In genomic region chr2:7837232-7837760, GRCh38 we compare ENCODE assay signal across 15 cellular contexts.
DNase-seq lines count a peak whose midpoint lies in the region; ATAC-seq and TF ChIP-seq lines count a peak whose summit lies in the region.
"Had no signal": no experiment of that assay in that cellular context is flagged by ENCODE, and none has a peak within 500 bp of the region (broad histone marks: within the 10 kb centered on the region; RNA-seq: fewer than 3 reads in every experiment).

No MANE protein-coding gene starts in this region.

- TF ChIP-seq CTCF in left lung (IDR thresholded peaks at IDR 0.05) = no peak
- no peak for TF ChIP-seq CTCF in body of pancreas (IDR thresholded peaks at IDR 0.05)

- H3K4me3 ChIP-seq in left lung (no peak overlapping the region), body of pancreas (no peak overlapping the region)
- H3K4me3 ChIP-seq: BLaER1, GM12878 had no signal

- peaks cover 14% of the 10 kb centered on the region for H3K9me3 Mint-ChIP-seq in activated CD4-positive, alpha-beta T cell treated with anti-CD3 and anti-CD28 coated beads, Interleukin-2, amount 10 ng/mL, durations not matched to agents 24 days and 14 days

- H3K27me3 ChIP-seq in left lung (no peaks in the 10 kb centered on the region), body of pancreas (no peaks in the 10 kb centered on the region)
- H3K27me3 ChIP-seq: BLaER1 had no signal

- peak; percentile 43 for DNase-seq in activated CD4-positive, alpha-beta T cell treated with anti-CD3 and anti-CD28 coated beads, Interleukin-2, amount 10 ng/mL, durations not matched to agents 24 days and 14 days
- DNase-seq in activated CD4-positive, alpha-beta T cell treated with anti-CD3 and anti-CD28 coated beads for 1 hour = no peak
- DNase-seq in KBM-7 (peak; percentile 20), RPMI7951 (ENCODE audit: low read depth) (peak; percentile 42), left lung (no peak), body of pancreas (no peak), NCI-H1417 (lab: John Stamatoyannopoulos, UW) (no peak), NCI-H748 (lab: John Stamatoyannopoulos, UW; ENCODE audit: unreplicated experiment) (no peak)
- DNase-seq: GOT3, NCI-H1436 treated with DMSO at 0.1 percent for 48 hours, NCI-H2081 had no signal

- H3K27ac Mint-ChIP-seq in activated CD4-positive, alpha-beta T cell treated with anti-CD3 and anti-CD28 coated beads, Interleukin-2, amount 10 ng/mL, durations not matched to agents 24 days and 14 days = no peak overlapping the region
- H3K27ac Mint-ChIP-seq: T-helper 2 cell treated with Interferon-gamma antibody and Interleukin-4, amounts not matched to agents 5 μg/mL and 100 μg/mL, for 36 hours had no signal

- H3K36me3 Mint-ChIP-seq in activated CD4-positive, alpha-beta T cell treated with anti-CD3 and anti-CD28 coated beads, Interleukin-2, amount 10 ng/mL, durations not matched to agents 24 days and 14 days (ENCODE audit: low read depth) = peaks cover 3% of the 10 kb centered on the region

- no peaks in the 10 kb centered on the region for H3K9me3 ChIP-seq in left lung
- no peaks in the 10 kb centered on the region for H3K9me3 ChIP-seq in body of pancreas

- 30 to 61% methylated on average over 2 of the region's 2 CpGs for WGBS in body of pancreas, 2 donors

- H3K36me3 ChIP-seq in left lung = no peaks in the 10 kb centered on the region
- H3K36me3 ChIP-seq in body of pancreas (replicated peaks in 1 of 2; ENCODE audit: insufficient read depth in 1 of 2, low read depth in 2 of 2) = no peaks in the 10 kb centered on the region
- H3K36me3 ChIP-seq: BLaER1 had no signal

- H3K4me3 Mint-ChIP-seq in activated CD4-positive, alpha-beta T cell treated with anti-CD3 and anti-CD28 coated beads, Interleukin-2, amount 10 ng/mL, durations not matched to agents 24 days and 14 days = no peak overlapping the region
- H3K4me3 Mint-ChIP-seq: T-helper 2 cell treated with Interferon-gamma antibody and Interleukin-4, amounts not matched to agents 5 μg/mL and 100 μg/mL, for 36 hours had no signal

- peaks cover 17% of the 10 kb centered on the region for H3K4me1 Mint-ChIP-seq in activated CD4-positive, alpha-beta T cell treated with anti-CD3 and anti-CD28 coated beads, Interleukin-2, amount 10 ng/mL, durations not matched to agents 24 days and 14 days

- H3K27ac ChIP-seq in left lung (no peak overlapping the region), body of pancreas (no peak overlapping the region)
- H3K27ac ChIP-seq: BLaER1 had no signal

- intact Hi-C loops in activated CD4-positive, alpha-beta T cell treated with anti-CD3 and anti-CD28 coated beads, Interleukin-2, amount 10 ng/mL, durations not matched to agents 24 days and 14 days (cut with micrococcal nuclease) = no loop called here
- intact Hi-C loops in left lung (cut with DNase I) = no loop called here
- intact Hi-C loops in body of pancreas (cut with DNase I) = no loop called here

- peaks cover 0 to 7% of the 10 kb centered on the region in 2 donors for H3K4me1 ChIP-seq in left lung
- no peaks in the 10 kb centered on the region for H3K4me1 ChIP-seq in body of pancreas

- no peak for TF ChIP-seq POLR2A in body of pancreas (IDR thresholded peaks at IDR 0.05)

- ATAC-seq in left lung = peak; percentile 56
- ATAC-seq in body of pancreas = no peak
- ATAC-seq: GM12878, Right ventricle myocardium inferior had no signal

- no peaks in the 10 kb centered on the region for H3K27me3 Mint-ChIP-seq in activated CD4-positive, alpha-beta T cell treated with anti-CD3 and anti-CD28 coated beads, Interleukin-2, amount 10 ng/mL, durations not matched to agents 24 days and 14 days

- in situ Hi-C loops in KBM-7 (cut with MboI; ENCODE audit: low pct_unique_long_range_greater_than_20kb, low sequenced_read_pairs) = no loop called here

Comparison
In these comparisons a context has a peak if more than half of its experiments do, and no peak if none do; other contexts are left out.
1. DNase-seq: peak in activated CD4-positive, alpha-beta T cell treated with anti-CD3 and anti-CD28 coated beads, Interleukin-2, amount 10 ng/mL, durations not matched to agents 24 days and 14 days (single experiment), KBM-7 (single experiment) and RPMI7951 (single experiment); none in activated CD4-positive, alpha-beta T cell treated with anti-CD3 and anti-CD28 coated beads for 1 hour (single experiment), left lung (0 of 2), body of pancreas (0 of 4), NCI-H1417 (0 of 3) and NCI-H748 (single experiment).